Comparison of ENCODE assay signal across 6 cellular contexts in the genomic region with DNA sequence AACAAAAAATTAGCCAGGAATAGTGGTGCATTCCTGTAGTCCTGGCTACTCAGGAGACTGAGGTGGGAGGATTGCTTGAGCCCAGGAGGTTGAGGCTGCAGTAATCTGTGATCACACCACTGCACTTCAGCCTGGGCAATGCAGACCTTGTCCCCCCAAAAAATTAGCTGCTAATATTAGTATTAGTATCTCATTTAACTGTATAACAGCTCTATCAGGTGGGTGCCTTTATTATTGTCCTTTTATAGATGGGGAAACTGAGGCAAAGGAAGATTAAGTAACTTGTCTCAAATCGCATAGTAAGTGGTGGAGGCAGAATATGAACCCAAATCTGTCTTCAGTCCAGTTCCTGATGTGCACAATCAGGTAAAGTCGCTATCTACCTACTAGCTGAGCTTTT.
"Had no signal": no experiment of that assay in that cellular context is flagged by ENCODE, and none has a peak within 500 bp of the region (broad histone marks: within the 10 kb centered on the region; RNA-seq: fewer than 3 reads in every experiment).

No MANE protein-coding gene starts in this region.

- H3K27ac ChIP-seq: HL-60 had no signal

- DNase-seq: IMR-90, KBM-7, KG1 had no signal

- H3K4me3 ChIP-seq: K562 had no signal

- ATAC-seq: HepG2, K562 had no signal
